Comparison of ENCODE assay signal across 17 cellular contexts in genomic region chr16:48505705-48506104, GRCh38.
"Had no signal": no experiment of that assay in that cellular context is flagged by ENCODE, and none has a peak within 500 bp of the region (broad histone marks: within the 10 kb centered on the region; RNA-seq: fewer than 3 reads in every experiment).

No MANE protein-coding gene starts in this region.

- ATAC-seq: foreskin keratinocyte, heart right ventricle, left cardiac atrium, left lung, left ventricle myocardium superior, lower lobe of right lung, mucosa of descending colon had no signal

- H3K4me3 ChIP-seq: coronary artery, dorsolateral prefrontal cortex, esophagus muscularis mucosa, heart right ventricle, left lung, lower lobe of right lung, mucosa of descending colon had no signal

- H3K36me3 Mint-ChIP-seq: mesothelial cell of epicardium had no signal

- H3K27ac Mint-ChIP-seq: mesothelial cell of epicardium had no signal

- H3K27me3 ChIP-seq: dorsolateral prefrontal cortex, esophagus muscularis mucosa, foreskin keratinocyte, heart right ventricle, left lung had no signal

- H3K9me3 ChIP-seq: esophagus muscularis mucosa, lower lobe of right lung, mucosa of descending colon had no signal

- H3K27ac ChIP-seq: coronary artery, dorsolateral prefrontal cortex, esophagus muscularis mucosa, foreskin keratinocyte, heart right ventricle, left lung, lower lobe of right lung had no signal

- H3K36me3 ChIP-seq: esophagus muscularis mucosa, heart right ventricle, left lung, lower lobe of right lung had no signal

- H3K4me3 Mint-ChIP-seq: mesothelial cell of epicardium had no signal

- DNase-seq: dermis blood vessel endothelial cell; dorsolateral prefrontal cortex; effector CD4-positive, alpha-beta T cell; effector memory CD4-positive, alpha-beta T cell; foreskin keratinocyte; glutamatergic neuron; heart right ventricle; hippocampal formation; left cardiac atrium; left lung; left ventricle myocardium superior; lower lobe of right lung; mesenchymal stem cell; mucosa of descending colon had no signal
